Comparison of ENCODE assay signal across 1 cellular context in the genomic region with DNA sequence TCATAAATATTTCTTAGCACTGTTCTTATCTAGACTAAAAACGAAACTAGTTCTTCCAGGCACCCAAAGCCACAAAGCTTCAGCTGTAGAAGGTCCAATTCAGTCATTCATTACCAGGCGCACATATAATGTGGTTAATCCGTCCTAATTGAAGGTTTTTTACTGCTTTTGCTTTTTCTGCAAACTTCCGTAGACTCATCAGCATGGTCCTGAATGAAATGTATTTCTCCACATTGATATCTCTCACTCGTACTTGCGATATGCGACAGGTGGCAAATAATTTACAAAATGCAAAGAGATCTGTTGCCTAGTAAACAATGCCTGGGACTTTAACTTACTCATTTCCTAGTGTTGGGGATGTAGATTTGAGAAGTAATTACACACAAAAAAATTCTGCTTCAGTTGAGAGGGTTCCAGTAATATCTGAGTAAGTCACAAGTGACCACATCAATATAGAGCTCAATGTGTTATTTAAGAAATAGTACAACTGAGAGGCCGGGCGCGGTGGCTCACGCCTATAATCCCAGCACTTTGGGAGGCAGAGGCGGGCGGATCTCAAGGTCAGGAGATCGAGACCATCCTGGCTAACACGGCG.
A peak's percentile ranks its signal among the peaks of the same experiment; 100 is the strongest.
TF ChIP-seq lines count a peak whose summit lies in the region.

No MANE protein-coding gene starts in this region.

TF ChIP-seq in GM12878, 131 proteins besides CTCF, POLR2A, EP300 and RAD21 (continued from another document and continues in another):
- TF ChIP-seq CBX5 (IDR thresholded peaks at IDR 0.05; ENCODE audit: low read depth) = no peak; the same call in 1 of the 2 replicates
- TF ChIP-seq, protein P1, sequence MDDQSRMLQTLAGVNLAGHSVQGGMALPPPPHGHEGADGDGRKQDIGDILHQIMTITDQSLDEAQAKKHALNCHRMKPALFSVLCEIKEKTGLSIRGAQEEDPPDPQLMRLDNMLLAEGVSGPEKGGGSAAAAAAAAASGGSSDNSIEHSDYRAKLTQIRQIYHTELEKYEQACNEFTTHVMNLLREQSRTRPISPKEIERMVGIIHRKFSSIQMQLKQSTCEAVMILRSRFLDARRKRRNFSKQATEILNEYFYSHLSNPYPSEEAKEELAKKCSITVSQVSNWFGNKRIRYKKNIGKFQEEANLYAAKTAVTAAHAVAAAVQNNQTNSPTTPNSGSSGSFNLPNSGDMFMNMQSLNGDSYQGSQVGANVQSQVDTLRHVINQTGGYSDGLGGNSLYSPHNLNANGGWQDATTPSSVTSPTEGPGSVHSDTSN (IDR thresholded peaks at IDR 0.05; ENCODE audit: insufficient replicate concordance, low read depth, low read length) = no peak
- TF ChIP-seq SP1 (IDR thresholded peaks at IDR 0.05; ENCODE audit: low read depth, low read length) = no peak
- peak; percentile 91 for TF ChIP-seq ZNF24 (IDR thresholded peaks at IDR 0.05)
- TF ChIP-seq, protein P2, sequence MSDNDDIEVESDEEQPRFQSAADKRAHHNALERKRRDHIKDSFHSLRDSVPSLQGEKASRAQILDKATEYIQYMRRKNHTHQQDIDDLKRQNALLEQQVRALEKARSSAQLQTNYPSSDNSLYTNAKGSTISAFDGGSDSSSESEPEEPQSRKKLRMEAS (IDR thresholded peaks at IDR 0.05; ENCODE audit: low read depth, low read length) = no peak
- TF ChIP-seq NR2F1 (conservative IDR thresholded peaks at IDR 0.05) = 0 out of 2 replicates have a peak, but pooled peaks have one; percentile 28
- 0 out of 2 replicates have a peak, but pooled peaks have one; percentile 14 for TF ChIP-seq CREM (IDR thresholded peaks at IDR 0.05; ENCODE audit: low read depth)
- peak; percentile 66; the same call in 1 of the 2 replicates for TF ChIP-seq NFIC (IDR thresholded peaks at IDR 0.05; ENCODE audit: low read depth, low read length)
- TF ChIP-seq, protein P3, sequence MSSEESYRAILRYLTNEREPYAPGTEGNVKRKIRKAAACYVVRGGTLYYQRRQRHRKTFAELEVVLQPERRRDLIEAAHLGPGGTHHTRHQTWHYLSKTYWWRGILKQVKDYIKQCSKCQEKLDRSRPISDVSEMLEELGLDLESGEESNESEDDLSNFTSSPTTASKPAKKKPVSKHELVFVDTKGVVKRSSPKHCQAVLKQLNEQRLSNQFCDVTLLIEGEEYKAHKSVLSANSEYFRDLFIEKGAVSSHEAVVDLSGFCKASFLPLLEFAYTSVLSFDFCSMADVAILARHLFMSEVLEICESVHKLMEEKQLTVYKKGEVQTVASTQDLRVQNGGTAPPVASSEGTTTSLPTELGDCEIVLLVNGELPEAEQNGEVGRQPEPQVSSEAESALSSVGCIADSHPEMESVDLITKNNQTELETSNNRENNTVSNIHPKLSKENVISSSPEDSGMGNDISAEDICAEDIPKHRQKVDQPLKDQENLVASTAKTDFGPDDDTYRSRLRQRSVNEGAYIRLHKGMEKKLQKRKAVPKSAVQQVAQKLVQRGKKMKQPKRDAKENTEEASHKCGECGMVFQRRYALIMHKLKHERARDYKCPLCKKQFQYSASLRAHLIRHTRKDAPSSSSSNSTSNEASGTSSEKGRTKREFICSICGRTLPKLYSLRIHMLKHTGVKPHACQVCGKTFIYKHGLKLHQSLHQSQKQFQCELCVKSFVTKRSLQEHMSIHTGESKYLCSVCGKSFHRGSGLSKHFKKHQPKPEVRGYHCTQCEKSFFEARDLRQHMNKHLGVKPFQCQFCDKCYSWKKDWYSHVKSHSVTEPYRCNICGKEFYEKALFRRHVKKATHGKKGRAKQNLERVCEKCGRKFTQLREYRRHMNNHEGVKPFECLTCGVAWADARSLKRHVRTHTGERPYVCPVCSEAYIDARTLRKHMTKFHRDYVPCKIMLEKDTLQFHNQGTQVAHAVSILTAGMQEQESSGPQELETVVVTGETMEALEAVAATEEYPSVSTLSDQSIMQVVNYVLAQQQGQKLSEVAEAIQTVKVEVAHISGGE (CRISPR knock-in tag; IDR thresholded peaks at IDR 0.05) = no peak
- TF ChIP-seq, protein P4, sequence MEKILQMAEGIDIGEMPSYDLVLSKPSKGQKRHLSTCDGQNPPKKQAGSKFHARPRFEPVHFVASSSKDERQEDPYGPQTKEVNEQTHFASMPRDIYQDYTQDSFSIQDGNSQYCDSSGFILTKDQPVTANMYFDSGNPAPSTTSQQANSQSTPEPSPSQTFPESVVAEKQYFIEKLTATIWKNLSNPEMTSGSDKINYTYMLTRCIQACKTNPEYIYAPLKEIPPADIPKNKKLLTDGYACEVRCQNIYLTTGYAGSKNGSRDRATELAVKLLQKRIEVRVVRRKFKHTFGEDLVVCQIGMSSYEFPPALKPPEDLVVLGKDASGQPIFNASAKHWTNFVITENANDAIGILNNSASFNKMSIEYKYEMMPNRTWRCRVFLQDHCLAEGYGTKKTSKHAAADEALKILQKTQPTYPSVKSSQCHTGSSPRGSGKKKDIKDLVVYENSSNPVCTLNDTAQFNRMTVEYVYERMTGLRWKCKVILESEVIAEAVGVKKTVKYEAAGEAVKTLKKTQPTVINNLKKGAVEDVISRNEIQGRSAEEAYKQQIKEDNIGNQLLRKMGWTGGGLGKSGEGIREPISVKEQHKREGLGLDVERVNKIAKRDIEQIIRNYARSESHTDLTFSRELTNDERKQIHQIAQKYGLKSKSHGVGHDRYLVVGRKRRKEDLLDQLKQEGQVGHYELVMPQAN (conservative IDR thresholded peaks at IDR 0.05) = no peak
- TF ChIP-seq, protein P5, sequence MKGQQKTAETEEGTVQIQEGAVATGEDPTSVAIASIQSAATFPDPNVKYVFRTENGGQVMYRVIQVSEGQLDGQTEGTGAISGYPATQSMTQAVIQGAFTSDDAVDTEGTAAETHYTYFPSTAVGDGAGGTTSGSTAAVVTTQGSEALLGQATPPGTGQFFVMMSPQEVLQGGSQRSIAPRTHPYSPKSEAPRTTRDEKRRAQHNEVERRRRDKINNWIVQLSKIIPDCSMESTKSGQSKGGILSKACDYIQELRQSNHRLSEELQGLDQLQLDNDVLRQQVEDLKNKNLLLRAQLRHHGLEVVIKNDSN (IDR thresholded peaks at IDR 0.05; ENCODE audit: borderline replicate concordance, extremely low read length, insufficient read depth, low read depth, low read length) = no peak
- no peak for TF ChIP-seq MEF2A (IDR thresholded peaks at IDR 0.05; ENCODE audit: insufficient read depth, low read depth, low read length)
- no peak for TF ChIP-seq SMAD5 (IDR thresholded peaks at IDR 0.05; ENCODE audit: low read depth)
- no peak for TF ChIP-seq ZZZ3 (IDR thresholded peaks at IDR 0.05; ENCODE audit: control insufficient read depth, insufficient read length, low read depth)
- TF ChIP-seq, protein P6, sequence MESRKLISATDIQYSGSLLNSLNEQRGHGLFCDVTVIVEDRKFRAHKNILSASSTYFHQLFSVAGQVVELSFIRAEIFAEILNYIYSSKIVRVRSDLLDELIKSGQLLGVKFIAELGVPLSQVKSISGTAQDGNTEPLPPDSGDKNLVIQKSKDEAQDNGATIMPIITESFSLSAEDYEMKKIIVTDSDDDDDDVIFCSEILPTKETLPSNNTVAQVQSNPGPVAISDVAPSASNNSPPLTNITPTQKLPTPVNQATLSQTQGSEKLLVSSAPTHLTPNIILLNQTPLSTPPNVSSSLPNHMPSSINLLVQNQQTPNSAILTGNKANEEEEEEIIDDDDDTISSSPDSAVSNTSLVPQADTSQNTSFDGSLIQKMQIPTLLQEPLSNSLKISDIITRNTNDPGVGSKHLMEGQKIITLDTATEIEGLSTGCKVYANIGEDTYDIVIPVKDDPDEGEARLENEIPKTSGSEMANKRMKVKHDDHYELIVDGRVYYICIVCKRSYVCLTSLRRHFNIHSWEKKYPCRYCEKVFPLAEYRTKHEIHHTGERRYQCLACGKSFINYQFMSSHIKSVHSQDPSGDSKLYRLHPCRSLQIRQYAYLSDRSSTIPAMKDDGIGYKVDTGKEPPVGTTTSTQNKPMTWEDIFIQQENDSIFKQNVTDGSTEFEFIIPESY (IDR thresholded peaks at IDR 0.05) = no peak
- TF ChIP-seq, protein P7, sequence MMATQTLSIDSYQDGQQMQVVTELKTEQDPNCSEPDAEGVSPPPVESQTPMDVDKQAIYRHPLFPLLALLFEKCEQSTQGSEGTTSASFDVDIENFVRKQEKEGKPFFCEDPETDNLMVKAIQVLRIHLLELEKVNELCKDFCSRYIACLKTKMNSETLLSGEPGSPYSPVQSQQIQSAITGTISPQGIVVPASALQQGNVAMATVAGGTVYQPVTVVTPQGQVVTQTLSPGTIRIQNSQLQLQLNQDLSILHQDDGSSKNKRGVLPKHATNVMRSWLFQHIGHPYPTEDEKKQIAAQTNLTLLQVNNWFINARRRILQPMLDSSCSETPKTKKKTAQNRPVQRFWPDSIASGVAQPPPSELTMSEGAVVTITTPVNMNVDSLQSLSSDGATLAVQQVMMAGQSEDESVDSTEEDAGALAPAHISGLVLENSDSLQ (IDR thresholded peaks at IDR 0.05) = no peak
- TF ChIP-seq, protein P8, sequence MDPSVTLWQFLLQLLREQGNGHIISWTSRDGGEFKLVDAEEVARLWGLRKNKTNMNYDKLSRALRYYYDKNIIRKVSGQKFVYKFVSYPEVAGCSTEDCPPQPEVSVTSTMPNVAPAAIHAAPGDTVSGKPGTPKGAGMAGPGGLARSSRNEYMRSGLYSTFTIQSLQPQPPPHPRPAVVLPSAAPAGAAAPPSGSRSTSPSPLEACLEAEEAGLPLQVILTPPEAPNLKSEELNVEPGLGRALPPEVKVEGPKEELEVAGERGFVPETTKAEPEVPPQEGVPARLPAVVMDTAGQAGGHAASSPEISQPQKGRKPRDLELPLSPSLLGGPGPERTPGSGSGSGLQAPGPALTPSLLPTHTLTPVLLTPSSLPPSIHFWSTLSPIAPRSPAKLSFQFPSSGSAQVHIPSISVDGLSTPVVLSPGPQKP (IDR thresholded peaks at IDR 0.05; ENCODE audit: low read depth, low read length) = no peak
- peak; percentile 81 to 82 for TF ChIP-seq IKZF2 (IDR thresholded peaks at IDR 0.05)
- no peak for TF ChIP-seq ETV6 (conservative IDR thresholded peaks at IDR 0.05 in 1 of 2, IDR thresholded peaks at IDR 0.05 in 1 of 2; ENCODE audit: borderline replicate concordance in 1 of 2, low read depth in 1 of 2)
- no peak for TF ChIP-seq PAX8 (IDR thresholded peaks at IDR 0.05)
- TF ChIP-seq, protein P9, sequence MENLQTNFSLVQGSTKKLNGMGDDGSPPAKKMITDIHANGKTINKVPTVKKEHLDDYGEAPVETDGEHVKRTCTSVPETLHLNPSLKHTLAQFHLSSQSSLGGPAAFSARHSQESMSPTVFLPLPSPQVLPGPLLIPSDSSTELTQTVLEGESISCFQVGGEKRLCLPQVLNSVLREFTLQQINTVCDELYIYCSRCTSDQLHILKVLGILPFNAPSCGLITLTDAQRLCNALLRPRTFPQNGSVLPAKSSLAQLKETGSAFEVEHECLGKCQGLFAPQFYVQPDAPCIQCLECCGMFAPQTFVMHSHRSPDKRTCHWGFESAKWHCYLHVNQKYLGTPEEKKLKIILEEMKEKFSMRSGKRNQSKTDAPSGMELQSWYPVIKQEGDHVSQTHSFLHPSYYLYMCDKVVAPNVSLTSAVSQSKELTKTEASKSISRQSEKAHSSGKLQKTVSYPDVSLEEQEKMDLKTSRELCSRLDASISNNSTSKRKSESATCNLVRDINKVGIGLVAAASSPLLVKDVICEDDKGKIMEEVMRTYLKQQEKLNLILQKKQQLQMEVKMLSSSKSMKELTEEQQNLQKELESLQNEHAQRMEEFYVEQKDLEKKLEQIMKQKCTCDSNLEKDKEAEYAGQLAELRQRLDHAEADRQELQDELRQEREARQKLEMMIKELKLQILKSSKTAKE (IDR thresholded peaks at IDR 0.05; ENCODE audit: low read depth, poor library complexity, severe bottlenecking) = peak; percentile 37
- TF ChIP-seq DPF2 (IDR thresholded peaks at IDR 0.05) = peak; percentile 74
- no peak for TF ChIP-seq JUND (IDR thresholded peaks at IDR 0.05; ENCODE audit: low read depth, low read length)
- no peak; the same call in 1 of the 2 replicates for TF ChIP-seq BACH1 (IDR thresholded peaks at IDR 0.05; ENCODE audit: borderline replicate concordance)
- TF ChIP-seq RELA (IDR thresholded peaks at IDR 0.05; ENCODE audit: borderline replicate concordance, partially characterized antibody) = no peak
- TF ChIP-seq, protein P10, sequence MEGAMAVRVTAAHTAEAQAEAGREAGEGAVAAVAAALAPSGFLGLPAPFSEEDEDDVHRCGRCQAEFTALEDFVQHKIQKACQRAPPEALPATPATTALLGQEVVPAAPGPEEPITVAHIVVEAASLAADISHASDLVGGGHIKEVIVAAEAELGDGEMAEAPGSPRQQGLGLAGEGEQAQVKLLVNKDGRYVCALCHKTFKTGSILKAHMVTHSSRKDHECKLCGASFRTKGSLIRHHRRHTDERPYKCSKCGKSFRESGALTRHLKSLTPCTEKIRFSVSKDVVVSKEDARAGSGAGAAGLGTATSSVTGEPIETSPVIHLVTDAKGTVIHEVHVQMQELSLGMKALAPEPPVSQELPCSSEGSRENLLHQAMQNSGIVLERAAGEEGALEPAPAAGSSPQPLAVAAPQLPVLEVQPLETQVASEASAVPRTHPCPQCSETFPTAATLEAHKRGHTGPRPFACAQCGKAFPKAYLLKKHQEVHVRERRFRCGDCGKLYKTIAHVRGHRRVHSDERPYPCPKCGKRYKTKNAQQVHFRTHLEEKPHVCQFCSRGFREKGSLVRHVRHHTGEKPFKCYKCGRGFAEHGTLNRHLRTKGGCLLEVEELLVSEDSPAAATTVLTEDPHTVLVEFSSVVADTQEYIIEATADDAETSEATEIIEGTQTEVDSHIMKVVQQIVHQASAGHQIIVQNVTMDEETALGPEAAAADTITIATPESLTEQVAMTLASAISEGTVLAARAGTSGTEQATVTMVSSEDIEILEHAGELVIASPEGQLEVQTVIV (IDR thresholded peaks at IDR 0.05; ENCODE audit: borderline replicate concordance, partially characterized antibody) = no peak
- TF ChIP-seq MTA2 (IDR thresholded peaks at IDR 0.05; ENCODE audit: low read depth) = peak; percentile 84
- no peak for TF ChIP-seq TARDBP (IDR thresholded peaks at IDR 0.05; ENCODE audit: borderline replicate concordance)
- peak; percentile 73 for TF ChIP-seq IKZF1 (conservative IDR thresholded peaks at IDR 0.05)
- no peak for TF ChIP-seq KLF5 (IDR thresholded peaks at IDR 0.05; ENCODE audit: partially characterized antibody)
- no peak for TF ChIP-seq ASH2L (IDR thresholded peaks at IDR 0.05; ENCODE audit: borderline replicate concordance, low read depth)
- TF ChIP-seq HCFC1 (IDR thresholded peaks at IDR 0.05; ENCODE audit: low read length) = no peak
